ENCODE assay signal across 10 cellular contexts in genomic region chr6:8065519-8065911, GRCh38. TPM values are rescaled to one million over a fixed set of nuclear protein-coding genes. Genes with fewer than 3 reads are reported as not detected.
DNase-seq lines count a peak whose midpoint lies in the region; ATAC-seq and TF ChIP-seq lines count a peak whose summit lies in the region.
"Had no signal": no experiment of that assay in that cellular context is flagged by ENCODE, and none has a peak within 500 bp of the region (broad histone marks: within the 10 kb centered on the region; RNA-seq: fewer than 3 reads in every experiment).

No MANE protein-coding gene starts in this region.

- H3K4me1 Mint-ChIP-seq in activated CD8-positive, alpha-beta T cell treated with anti-CD3 and anti-CD28 coated beads for 36 hours (ENCODE audit: low read depth), result peaks cover 25% of the 10 kb centered on the region
- H3K4me1 Mint-ChIP-seq in nephron progenitor cell, result peaks cover 35% of the 10 kb centered on the region

- no peak overlapping the region for H3K4me3 ChIP-seq in left lung
- H3K4me3 ChIP-seq: cardiac muscle cell had no signal

- H3K9me3 Mint-ChIP-seq in activated CD8-positive, alpha-beta T cell treated with anti-CD3 and anti-CD28 coated beads for 36 hours, result no peaks in the 10 kb centered on the region
- H3K9me3 Mint-ChIP-seq in nephron progenitor cell, result no peaks in the 10 kb centered on the region

- no peak for TF ChIP-seq CTCF in activated CD8-positive, alpha-beta T cell treated with anti-CD3 and anti-CD28 coated beads for 36 hours (IDR thresholded peaks at IDR 0.05)
- TF ChIP-seq CTCF in left lung (IDR thresholded peaks at IDR 0.05), result no peak
- no peak for TF ChIP-seq CTCF in nephron progenitor cell (IDR thresholded peaks at IDR 0.05)

- H3K27ac Mint-ChIP-seq in activated CD8-positive, alpha-beta T cell treated with anti-CD3 and anti-CD28 coated beads for 36 hours, result peak overlapping the region; percentile 95
- H3K27ac Mint-ChIP-seq in nephron progenitor cell, result no peak overlapping the region

- intact Hi-C loops in activated CD8-positive, alpha-beta T cell treated with anti-CD3 and anti-CD28 coated beads for 36 hours (cut with micrococcal nuclease), result no loop called here
- intact Hi-C loops in left lung (cut with DNase I) (no loop called here), cardiac septum (cut with DNase I) (loop anchor here (5.0 kb wide), 1 partner anchor 37 kb away; the partner anchor contains the start of gene EEF1E1)

- peak overlapping the region; percentile 93 for H3K4me3 Mint-ChIP-seq in activated CD8-positive, alpha-beta T cell treated with anti-CD3 and anti-CD28 coated beads for 36 hours
- no peak overlapping the region for H3K4me3 Mint-ChIP-seq in nephron progenitor cell

- H3K27me3 ChIP-seq in left lung, result no peaks in the 10 kb centered on the region
- H3K27me3 ChIP-seq: cardiac muscle cell had no signal

- peaks cover 6% of the 10 kb centered on the region for H3K36me3 Mint-ChIP-seq in activated CD8-positive, alpha-beta T cell treated with anti-CD3 and anti-CD28 coated beads for 36 hours (ENCODE audit: low read depth)
- no peaks in the 10 kb centered on the region for H3K36me3 Mint-ChIP-seq in nephron progenitor cell (ENCODE audit: low read depth)

- ATAC-seq in GM19023 (IDR thresholded peaks at IDR 0.05; ENCODE audit: unreplicated experiment) (peak; percentile 47), HG02885 (IDR thresholded peaks at IDR 0.05; ENCODE audit: poor library complexity, unreplicated experiment) (peak; percentile 73), left lung (no peak)
- peak; percentile 57 for ATAC-seq in activated CD8-positive, alpha-beta T cell treated with anti-CD3 and anti-CD28 coated beads for 36 hours

- DNase-seq in activated CD8-positive, alpha-beta T cell treated with anti-CD3 and anti-CD28 coated beads for 36 hours, result peak; percentile 64
- peak; percentile 51 for DNase-seq in stimulated activated CD4-positive, alpha-beta T cell treated with anti-CD3 and anti-CD28 coated beads, Interleukin-15, amount 100 ng/mL, for 24 hours
- DNase-seq in NCI-H2171 treated with DMSO at 0.1 percent for 48 hours (lab: John Stamatoyannopoulos, UW) (no peak), left lung (no peak), cardiac septum (ENCODE audit: low spot score) (no peak), nephron progenitor cell (no peak)

- H3K4me1 ChIP-seq in left lung, result peaks cover 0 to 17% of the 10 kb centered on the region in 2 donors
- H3K4me1 ChIP-seq: parathyroid adenoma had no signal

- H3K9me3 ChIP-seq in left lung, result no peaks in the 10 kb centered on the region

- CTCF ChIA-PET in activated CD8-positive, alpha-beta T cell treated with anti-CD3 and anti-CD28 coated beads for 36 hours (lab: Charles Lee), result interaction anchor here (1.4 to 1.8 kb wide), 2 partner anchors 37 to 153 kb away, joined by 3 to 9 read pairs; partner anchors contain the start of gene EEF1E1

- no peaks in the 10 kb centered on the region for H3K27me3 Mint-ChIP-seq in activated CD8-positive, alpha-beta T cell treated with anti-CD3 and anti-CD28 coated beads for 36 hours
- no peaks in the 10 kb centered on the region for H3K27me3 Mint-ChIP-seq in nephron progenitor cell (ENCODE audit: low read depth, poor library complexity)

- POLR2A ChIA-PET in activated CD8-positive, alpha-beta T cell treated with anti-CD3 and anti-CD28 coated beads for 36 hours (lab: Charles Lee), result interaction anchor here (1.1 to 2.7 kb wide), 5 partner anchors 8 to 37 kb away, joined by 3 to 9 read pairs (median 3); partner anchors contain the start of gene EEF1E1

- H3K27ac ChIP-seq in left lung, result no peak overlapping the region

- peaks cover 0 to 9% of the 10 kb centered on the region in 2 donors for H3K36me3 ChIP-seq in left lung

RNA-seq across cellular contexts. Expression of gene BLOC1S5, which starts 1.3 kb away (rescaled TPM):
- 10 to 100 TPM; 23.7 to 26.2 TPM for total RNA-seq in activated CD8-positive, alpha-beta T cell treated with anti-CD3 and anti-CD28 coated beads for 36 hours
- 10 to 100 TPM; 10.8 to 16.0 TPM for total RNA-seq in left lung
- 10.8 TPM for total RNA-seq in cardiac septum

RNA-seq across cellular contexts. Expression of gene EEF1E1, which starts 36.8 kb away (rescaled TPM):
- 10 to 100 TPM; 73.7 to 76.8 TPM for total RNA-seq in activated CD8-positive, alpha-beta T cell treated with anti-CD3 and anti-CD28 coated beads for 36 hours
- total RNA-seq in left lung, result 10 to 100 TPM; 20.3 to 28.5 TPM
- total RNA-seq in cardiac septum, result 15.9 TPM

Comparison
In these comparisons a context has a peak if more than half of its experiments do, and no peak if none do; other contexts are left out.
1. DNase-seq: peak in activated CD8-positive, alpha-beta T cell treated with anti-CD3 and anti-CD28 coated beads for 36 hours (single experiment) and stimulated activated CD4-positive, alpha-beta T cell treated with anti-CD3 and anti-CD28 coated beads, Interleukin-15, amount 100 ng/mL, for 24 hours (single experiment); none in NCI-H2171 treated with DMSO at 0.1 percent for 48 hours (single experiment), left lung (0 of 2), cardiac septum (single experiment) and nephron progenitor cell (single experiment).